ENCODE assay signal across 25 cellular contexts in genomic region chr3:185489462-185489861, GRCh38. TPM values are rescaled to one million over a fixed set of nuclear protein-coding genes. Genes with fewer than 3 reads are reported as not detected.
A peak's percentile ranks its signal among the peaks of the same experiment; 100 is the strongest.
DNase-seq lines count a peak whose midpoint lies in the region; ATAC-seq and TF ChIP-seq lines count a peak whose summit lies in the region.
"Had no signal": no experiment of that assay in that cellular context is flagged by ENCODE, and none has a peak within 500 bp of the region (broad histone marks: within the 10 kb centered on the region; RNA-seq: fewer than 3 reads in every experiment).

No MANE protein-coding gene starts in this region.

- TF ChIP-seq CTCF in endothelial cell (IDR thresholded peaks at IDR 0.05; ENCODE audit: unreplicated experiment) (no peak), liver (IDR thresholded peaks at IDR 0.05; ENCODE audit: low read depth, low read length, missing input control) (no peak), osteocyte (IDR thresholded peaks at IDR 0.05) (no peak)

- H3K27ac ChIP-seq in liver (ENCODE audit: low read depth in 1 of 2, low read length in 2 of 2), result no peak overlapping the region
- H3K27ac ChIP-seq: BLaER1, GM23248, RWPE1 had no signal

- peak; percentile 50 for DNase-seq in HuH-7 (ENCODE audit: low spot score)
- no peak for DNase-seq in endothelial cell (ENCODE audit: low spot score)
- DNase-seq in stimulated activated effector memory CD8-positive, alpha-beta T cell treated with anti-CD3 and anti-CD28 coated beads, Interleukin-12 subunit alpha, Interleukin-12 subunit beta, amount 100 ng/mL, for 72 hours (ENCODE audit: low spot score in 2 of 2), result no peak
- DNase-seq in osteocyte (ENCODE audit: extremely low spot score, unreplicated experiment), result no peak
- no peak for DNase-seq in iPS-NIHi11 (ENCODE audit: low spot score)
- DNase-seq: CD4-positive, alpha-beta memory T cell; DMS53; EL; GM23248; HCEC 1CT; KG1; MV-4-11; NCI-H1417; NCI-H187; NCI-H2107; NCI-H2227 treated with DMSO at 0.1 percent for 48 hours; NCI-H510A treated with DMSO at 0.1 percent for 48 hours; PC-3; SIG-M5 had no signal

- peak overlapping the region; percentile 40 for H3K4me3 Mint-ChIP-seq in endothelial cell (ENCODE audit: unreplicated experiment)
- H3K4me3 Mint-ChIP-seq in stimulated activated effector memory CD8-positive, alpha-beta T cell treated with anti-CD3 and anti-CD28 coated beads, Interleukin-12 subunit alpha, Interleukin-12 subunit beta, amount 100 ng/mL, for 72 hours, result no peak overlapping the region
- no peak overlapping the region for H3K4me3 Mint-ChIP-seq in osteocyte (ENCODE audit: unreplicated experiment)
- H3K4me3 Mint-ChIP-seq: CD4-positive, alpha-beta memory T cell had no signal

- H3K27me3 Mint-ChIP-seq in endothelial cell (ENCODE audit: unreplicated experiment), result peaks cover 4% of the 10 kb centered on the region
- H3K27me3 Mint-ChIP-seq in osteocyte (ENCODE audit: unreplicated experiment), result no peaks in the 10 kb centered on the region
- H3K27me3 Mint-ChIP-seq: CD4-positive, alpha-beta memory T cell had no signal

- H3K27ac Mint-ChIP-seq in endothelial cell (ENCODE audit: unreplicated experiment), result no peak overlapping the region
- peak overlapping the region; percentile 20 for H3K27ac Mint-ChIP-seq in stimulated activated effector memory CD8-positive, alpha-beta T cell treated with anti-CD3 and anti-CD28 coated beads, Interleukin-12 subunit alpha, Interleukin-12 subunit beta, amount 100 ng/mL, for 72 hours
- no peak overlapping the region for H3K27ac Mint-ChIP-seq in osteocyte (ENCODE audit: unreplicated experiment)
- H3K27ac Mint-ChIP-seq: CD4-positive, alpha-beta memory T cell had no signal

- no peak for ATAC-seq in stimulated activated effector memory CD8-positive, alpha-beta T cell treated with anti-CD3 and anti-CD28 coated beads, Interleukin-12 subunit alpha, Interleukin-12 subunit beta, amount 100 ng/mL, for 72 hours
- no peak for ATAC-seq in HG03159 (IDR thresholded peaks at IDR 0.05; ENCODE audit: unreplicated experiment)
- no peak for ATAC-seq in GM21723 (IDR thresholded peaks at IDR 0.05; ENCODE audit: unreplicated experiment)
- ATAC-seq: PC-3, SK-N-SH treated with all-trans-retinoic acid at 6 μM for 48 hours had no signal

- peaks cover 24% of the 10 kb centered on the region for H3K36me3 Mint-ChIP-seq in endothelial cell (ENCODE audit: low read depth, unreplicated experiment)
- H3K36me3 Mint-ChIP-seq in stimulated activated effector memory CD8-positive, alpha-beta T cell treated with anti-CD3 and anti-CD28 coated beads, Interleukin-12 subunit alpha, Interleukin-12 subunit beta, amount 100 ng/mL, for 72 hours, result peaks cover 55% of the 10 kb centered on the region
- H3K36me3 Mint-ChIP-seq in osteocyte (ENCODE audit: unreplicated experiment), result peaks cover 20% of the 10 kb centered on the region

- H3K4me1 Mint-ChIP-seq in endothelial cell (ENCODE audit: unreplicated experiment), result peaks cover 14% of the 10 kb centered on the region
- no peaks in the 10 kb centered on the region for H3K4me1 Mint-ChIP-seq in stimulated activated effector memory CD8-positive, alpha-beta T cell treated with anti-CD3 and anti-CD28 coated beads, Interleukin-12 subunit alpha, Interleukin-12 subunit beta, amount 100 ng/mL, for 72 hours
- H3K4me1 Mint-ChIP-seq in osteocyte (ENCODE audit: unreplicated experiment), result no peaks in the 10 kb centered on the region

- H3K9me3 ChIP-seq in liver (ENCODE audit: control insufficient read depth in 4 of 4, low read length in 3 of 4), result no peaks in the 10 kb centered on the region
- H3K9me3 ChIP-seq: BLaER1 had no signal

- no peak overlapping the region for H3K4me3 ChIP-seq in liver (ENCODE audit: low read depth in 1 of 3, low read length in 3 of 3)
- H3K4me3 ChIP-seq: BLaER1, GM23248 had no signal

- H3K27me3 ChIP-seq in liver (ENCODE audit: control insufficient read depth in 4 of 4, insufficient read depth in 4 of 4, low read length in 3 of 4), result no peaks in the 10 kb centered on the region
- H3K27me3 ChIP-seq: BLaER1 had no signal

- H3K9me3 Mint-ChIP-seq in endothelial cell (ENCODE audit: unreplicated experiment) (no peaks in the 10 kb centered on the region), osteocyte (ENCODE audit: unreplicated experiment) (no peaks in the 10 kb centered on the region)
- no peaks in the 10 kb centered on the region for H3K9me3 Mint-ChIP-seq in stimulated activated effector memory CD8-positive, alpha-beta T cell treated with anti-CD3 and anti-CD28 coated beads, Interleukin-12 subunit alpha, Interleukin-12 subunit beta, amount 100 ng/mL, for 72 hours

- 38% methylated on average over 3 of the region's 3 CpGs for WGBS in liver

- peak; percentile 31 to 56 for TF ChIP-seq RAD21 in liver (IDR thresholded peaks at IDR 0.05)

- no peak overlapping the region for H3K9ac ChIP-seq in liver (ENCODE audit: low read depth in 1 of 2, low read length in 2 of 2)
- H3K9ac ChIP-seq: BLaER1, GM23248 had no signal

- H3K4me1 ChIP-seq in liver (ENCODE audit: control insufficient read depth in 4 of 4, insufficient read depth in 4 of 4, low read length in 3 of 4), result peaks cover 7 to 17% (median 13%) of the 10 kb centered on the region in 4 donors
- H3K4me1 ChIP-seq: BLaER1 had no signal

- H3K36me3 ChIP-seq in liver (ENCODE audit: control insufficient read depth in 4 of 4, insufficient read depth in 3 of 4, low read depth in 1 of 4, low read length in 3 of 4), result peaks cover 4 to 37% (median 9%) of the 10 kb centered on the region in 4 donors

TF ChIP-seq in liver, 16 proteins besides CTCF, POLR2A, EP300 and RAD21:
- TF ChIP-seq HNF4A (conservative IDR thresholded peaks at IDR 0.05) (peak; percentile 80 to 86), REST (IDR thresholded peaks at IDR 0.05) (no peak), RXRA (IDR thresholded peaks at IDR 0.05) (peak; percentile 65 to 75), FOXA1 (IDR thresholded peaks at IDR 0.05) (no peak), ATF3 (IDR thresholded peaks at IDR 0.05) (no peak), FOXA2 (IDR thresholded peaks at IDR 0.05) (peak; percentile 39), NR2F2 (IDR thresholded peaks at IDR 0.05) (no peak), SP1 (IDR thresholded peaks at IDR 0.05) (peak; percentile 54), JUND (IDR thresholded peaks at IDR 0.05) (peak in 1 of 2 donors; percentile 60), EGR1 (IDR thresholded peaks at IDR 0.05; ENCODE audit: low read depth in 2 of 2) (no peak), HNF4G (IDR thresholded peaks at IDR 0.05) (peak; percentile 63), YY1 (IDR thresholded peaks at IDR 0.05) (peak; percentile 70), GABPA (IDR thresholded peaks at IDR 0.05 in 1 of 2, conservative IDR thresholded peaks at IDR 0.05 in 1 of 2) (peak in 1 of 2 donors; percentile 42), TAF1 (conservative IDR thresholded peaks at IDR 0.05) (no peak)
- TF ChIP-seq, protein P1, sequence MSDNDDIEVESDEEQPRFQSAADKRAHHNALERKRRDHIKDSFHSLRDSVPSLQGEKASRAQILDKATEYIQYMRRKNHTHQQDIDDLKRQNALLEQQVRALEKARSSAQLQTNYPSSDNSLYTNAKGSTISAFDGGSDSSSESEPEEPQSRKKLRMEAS (IDR thresholded peaks at IDR 0.05), result no peak
- TF ChIP-seq, protein P2, sequence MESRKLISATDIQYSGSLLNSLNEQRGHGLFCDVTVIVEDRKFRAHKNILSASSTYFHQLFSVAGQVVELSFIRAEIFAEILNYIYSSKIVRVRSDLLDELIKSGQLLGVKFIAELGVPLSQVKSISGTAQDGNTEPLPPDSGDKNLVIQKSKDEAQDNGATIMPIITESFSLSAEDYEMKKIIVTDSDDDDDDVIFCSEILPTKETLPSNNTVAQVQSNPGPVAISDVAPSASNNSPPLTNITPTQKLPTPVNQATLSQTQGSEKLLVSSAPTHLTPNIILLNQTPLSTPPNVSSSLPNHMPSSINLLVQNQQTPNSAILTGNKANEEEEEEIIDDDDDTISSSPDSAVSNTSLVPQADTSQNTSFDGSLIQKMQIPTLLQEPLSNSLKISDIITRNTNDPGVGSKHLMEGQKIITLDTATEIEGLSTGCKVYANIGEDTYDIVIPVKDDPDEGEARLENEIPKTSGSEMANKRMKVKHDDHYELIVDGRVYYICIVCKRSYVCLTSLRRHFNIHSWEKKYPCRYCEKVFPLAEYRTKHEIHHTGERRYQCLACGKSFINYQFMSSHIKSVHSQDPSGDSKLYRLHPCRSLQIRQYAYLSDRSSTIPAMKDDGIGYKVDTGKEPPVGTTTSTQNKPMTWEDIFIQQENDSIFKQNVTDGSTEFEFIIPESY (IDR thresholded peaks at IDR 0.05), result peak; percentile 57

RNA-seq across cellular contexts. Expression of gene TMEM41A, which starts 9.4 kb away (rescaled TPM):
- total RNA-seq in endothelial cell (ENCODE audit: unreplicated experiment), result 18.1 TPM
- 10 to 100 TPM in 1 of 2 donors, 1 to 10 TPM in 1; 9.5 to 10.9 TPM for total RNA-seq in liver
- polyA plus RNA-seq in liver, result 10 to 100 TPM; 14.8 to 19.6 TPM
- total RNA-seq in osteocyte, result 17.4 and 17.5 TPM in 2 replicates
